Comparison of ENCODE assay signal across 1 cellular context in the genomic region with DNA sequence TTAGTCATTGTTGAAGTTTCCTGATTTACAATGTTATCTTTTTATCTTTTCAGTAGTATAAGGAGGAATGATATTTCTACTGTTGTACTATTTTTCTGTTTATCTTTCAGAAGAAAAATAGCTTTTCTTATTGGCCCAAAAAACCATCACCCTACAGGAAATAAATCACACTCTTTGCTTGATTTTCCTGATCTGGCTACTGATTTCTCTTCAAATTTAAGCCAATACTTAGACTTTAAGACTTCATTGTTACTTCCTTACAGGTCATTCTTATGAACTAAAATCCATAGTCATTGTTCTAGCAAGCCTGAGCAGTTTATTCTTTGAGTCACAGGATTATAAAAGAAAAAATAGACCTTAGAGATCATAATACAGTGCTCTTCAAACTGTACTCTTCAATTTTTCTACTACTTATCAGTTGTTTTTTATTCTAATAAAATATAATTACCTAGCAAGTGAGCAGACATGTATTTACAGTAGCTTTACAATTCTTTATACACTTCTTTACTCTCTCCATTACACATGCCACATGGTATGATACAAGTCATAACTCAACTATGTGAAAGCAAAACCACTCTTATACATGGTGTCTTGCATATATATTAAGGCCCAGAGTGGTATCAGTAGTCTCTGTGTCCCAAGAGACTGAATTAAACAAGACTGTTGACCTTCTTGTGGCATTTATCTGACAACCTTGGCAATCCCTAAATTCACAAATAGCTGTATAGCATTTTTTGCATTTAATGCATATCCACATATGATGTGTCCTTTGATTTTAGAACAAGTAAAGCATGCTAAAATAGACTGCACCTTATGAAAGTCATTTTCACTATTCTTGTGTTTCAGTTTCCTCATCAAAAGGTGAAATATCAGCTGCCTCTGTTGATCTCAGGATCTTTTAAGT.
A peak's percentile ranks its signal among the peaks of the same experiment; 100 is the strongest.
TF ChIP-seq lines count a peak whose summit lies in the region.

No MANE protein-coding gene starts in this region.

TF ChIP-seq in SK-N-SH, 30 proteins besides CTCF, POLR2A, EP300 and RAD21 (continued from another document):
- TF ChIP-seq JUND (IDR thresholded peaks at IDR 0.05) (peak; percentile 47), TEAD4 (IDR thresholded peaks at IDR 0.05; ENCODE audit: borderline replicate concordance, insufficient read depth) (no peak), ELF1 (IDR thresholded peaks at IDR 0.05) (no peak), TCF12 (IDR thresholded peaks at IDR 0.05) (peak; percentile 35; the same call in 1 of the 2 replicates), FOSL2 (IDR thresholded peaks at IDR 0.05; ENCODE audit: borderline replicate concordance, low read depth) (peak; percentile 35; the same call in 1 of the 2 replicates), MEF2A (IDR thresholded peaks at IDR 0.05; ENCODE audit: borderline replicate concordance, low read depth) (no peak), SMC3 (IDR thresholded peaks at IDR 0.05; ENCODE audit: low read depth, low read length) (no peak), MXI1 (IDR thresholded peaks at IDR 0.05; ENCODE audit: low read depth, low read length) (no peak)
